8 cellular contexts compared by ENCODE assay signal in genomic region chr2:219570194-219570923, GRCh38. TPM values are rescaled to one million over a fixed set of nuclear protein-coding genes. Genes with fewer than 3 reads are reported as not detected.
DNase-seq lines count a peak whose midpoint lies in the region; ATAC-seq and TF ChIP-seq lines count a peak whose summit lies in the region.

No MANE protein-coding gene starts in this region.

- H3K4me3 Mint-ChIP-seq in activated CD8-positive, alpha-beta T cell treated with anti-CD3 and anti-CD28 coated beads for 36 hours: peak overlapping the region; percentile 47
- no peak overlapping the region for H3K4me3 Mint-ChIP-seq in activated CD8-positive, alpha-beta T cell treated with anti-CD3 and anti-CD28 coated beads, Interleukin-2, amount 10 ng/mL, durations not matched to agents 7 days and 5 days
- H3K4me3 Mint-ChIP-seq in WTC11: peak overlapping the region; percentile 73
- peak overlapping the region; percentile 75 for H3K4me3 Mint-ChIP-seq in progenitor cell of endocrine pancreas (ENCODE audit: low read depth)

- H3K9me3 Mint-ChIP-seq in activated CD8-positive, alpha-beta T cell treated with anti-CD3 and anti-CD28 coated beads for 36 hours: no peaks in the 10 kb centered on the region
- H3K9me3 Mint-ChIP-seq in activated CD8-positive, alpha-beta T cell treated with anti-CD3 and anti-CD28 coated beads, Interleukin-2, amount 10 ng/mL, durations not matched to agents 7 days and 5 days (ENCODE audit: insufficient read depth): no peaks in the 10 kb centered on the region
- H3K9me3 Mint-ChIP-seq in WTC11: no peaks in the 10 kb centered on the region
- no peaks in the 10 kb centered on the region for H3K9me3 Mint-ChIP-seq in progenitor cell of endocrine pancreas (ENCODE audit: low read depth)

- H3K27me3 Mint-ChIP-seq in activated CD8-positive, alpha-beta T cell treated with anti-CD3 and anti-CD28 coated beads for 36 hours: peaks cover 37% of the 10 kb centered on the region
- peaks cover 34% of the 10 kb centered on the region for H3K27me3 Mint-ChIP-seq in activated CD8-positive, alpha-beta T cell treated with anti-CD3 and anti-CD28 coated beads, Interleukin-2, amount 10 ng/mL, durations not matched to agents 7 days and 5 days (ENCODE audit: low read depth)
- H3K27me3 Mint-ChIP-seq in WTC11 (ENCODE audit: low read depth) (peaks cover 17% of the 10 kb centered on the region), progenitor cell of endocrine pancreas (peaks cover 5% of the 10 kb centered on the region)

- no peaks in the 10 kb centered on the region for H3K36me3 Mint-ChIP-seq in activated CD8-positive, alpha-beta T cell treated with anti-CD3 and anti-CD28 coated beads for 36 hours (ENCODE audit: low read depth)
- H3K36me3 Mint-ChIP-seq in activated CD8-positive, alpha-beta T cell treated with anti-CD3 and anti-CD28 coated beads, Interleukin-2, amount 10 ng/mL, durations not matched to agents 7 days and 5 days (ENCODE audit: low read depth): no peaks in the 10 kb centered on the region
- H3K36me3 Mint-ChIP-seq in WTC11 (peaks cover 35% of the 10 kb centered on the region), progenitor cell of endocrine pancreas (ENCODE audit: insufficient read depth) (peaks cover 15% of the 10 kb centered on the region)

- POLR2A ChIA-PET in activated CD8-positive, alpha-beta T cell treated with anti-CD3 and anti-CD28 coated beads for 36 hours (lab: Charles Lee): interaction anchor here (1.0 kb wide), 1 partner anchor 10 kb away, joined by 3 read pairs; no protein-coding TSS in a partner anchor
- POLR2A ChIA-PET in activated CD8-positive, alpha-beta T cell treated with anti-CD3 and anti-CD28 coated beads, Interleukin-2, amount 10 ng/mL, durations not matched to agents 7 days and 5 days (lab: Charles Lee): interaction anchor here (1.0 kb wide), 1 partner anchor 8 kb away, joined by 3 read pairs; no protein-coding TSS in a partner anchor
- POLR2A ChIA-PET in WTC11 (lab: Charles Lee): interaction anchor here (1.5 to 1.9 kb wide), 4 partner anchors 9 to 33 kb away, joined by 3 to 29 read pairs (median 16); partner anchors contain the start of gene STK11IP

- peak; percentile 57 for ATAC-seq in activated CD8-positive, alpha-beta T cell treated with anti-CD3 and anti-CD28 coated beads for 36 hours
- ATAC-seq in activated CD8-positive, alpha-beta T cell treated with anti-CD3 and anti-CD28 coated beads, Interleukin-2, amount 10 ng/mL, durations not matched to agents 7 days and 5 days: no peak
- ATAC-seq in WTC11 (peak; percentile 1), HG02840 (IDR thresholded peaks at IDR 0.05; ENCODE audit: low FRiP score, unreplicated experiment) (no peak)

- no peak for TF ChIP-seq CTCF in activated CD8-positive, alpha-beta T cell treated with anti-CD3 and anti-CD28 coated beads for 36 hours (IDR thresholded peaks at IDR 0.05)
- TF ChIP-seq CTCF in WTC11 (IDR thresholded peaks at IDR 0.05) (no peak), progenitor cell of endocrine pancreas (IDR thresholded peaks at IDR 0.05; ENCODE audit: unreplicated experiment) (no peak)

- no peaks in the 10 kb centered on the region for H3K4me1 Mint-ChIP-seq in activated CD8-positive, alpha-beta T cell treated with anti-CD3 and anti-CD28 coated beads for 36 hours (ENCODE audit: low read depth)
- no peaks in the 10 kb centered on the region for H3K4me1 Mint-ChIP-seq in activated CD8-positive, alpha-beta T cell treated with anti-CD3 and anti-CD28 coated beads, Interleukin-2, amount 10 ng/mL, durations not matched to agents 7 days and 5 days (ENCODE audit: low read depth)
- peaks cover 62% of the 10 kb centered on the region for H3K4me1 Mint-ChIP-seq in WTC11
- peaks cover 9% of the 10 kb centered on the region for H3K4me1 Mint-ChIP-seq in progenitor cell of endocrine pancreas (ENCODE audit: low read depth)

- H3K27ac Mint-ChIP-seq in activated CD8-positive, alpha-beta T cell treated with anti-CD3 and anti-CD28 coated beads for 36 hours: no peak overlapping the region
- H3K27ac Mint-ChIP-seq in activated CD8-positive, alpha-beta T cell treated with anti-CD3 and anti-CD28 coated beads, Interleukin-2, amount 10 ng/mL, durations not matched to agents 7 days and 5 days: no peak overlapping the region
- no peak overlapping the region for H3K27ac Mint-ChIP-seq in WTC11
- peak overlapping the region; percentile 79 for H3K27ac Mint-ChIP-seq in progenitor cell of endocrine pancreas

- no peak for DNase-seq in activated CD8-positive, alpha-beta T cell treated with anti-CD3 and anti-CD28 coated beads for 36 hours
- no peak for DNase-seq in activated CD8-positive, alpha-beta T cell treated with anti-CD3 and anti-CD28 coated beads, Interleukin-2, amount 10 ng/mL, durations not matched to agents 7 days and 5 days
- DNase-seq in WTC11 (ENCODE audit: low spot score) (peak; percentile 44), head of caudate nucleus (peak in 36 of 42 donors; percentile 13 to 80 (median 59)), progenitor cell of endocrine pancreas (ENCODE audit: low spot score, unreplicated experiment) (no peak), T-helper 9 cell (no peak)
- DNase-seq in central memory CD4-positive, alpha-beta T cell: no peak

- CTCF ChIA-PET in activated CD8-positive, alpha-beta T cell treated with anti-CD3 and anti-CD28 coated beads for 36 hours (lab: Charles Lee): interaction anchor here (0.8 to 3.1 kb wide), 4 partner anchors 10 to 29 kb away, joined by 3 to 22 read pairs (median 5); no protein-coding TSS in a partner anchor
- CTCF ChIA-PET in activated CD8-positive, alpha-beta T cell treated with anti-CD3 and anti-CD28 coated beads, Interleukin-2, amount 10 ng/mL, durations not matched to agents 7 days and 5 days (lab: Charles Lee): interaction anchor here (0.8 kb wide), 1 partner anchor 9 kb away, joined by 3 read pairs; no protein-coding TSS in a partner anchor
- CTCF ChIA-PET in WTC11 (lab: Charles Lee): interaction anchor here (0.5 to 4.8 kb wide), 8 partner anchors 9 to 75 kb away, joined by 3 to 66 read pairs (median 8); partner anchors contain the start of genes CHPF and STK11IP

- intact Hi-C loops in activated CD8-positive, alpha-beta T cell treated with anti-CD3 and anti-CD28 coated beads for 36 hours (cut with micrococcal nuclease): no loop called here
- intact Hi-C loops in head of caudate nucleus (cut with DNase I): no loop called here

TF ChIP-seq in WTC11, 78 proteins besides CTCF, POLR2A, EP300 and RAD21 (continues in another document):
- peak; percentile 68 for TF ChIP-seq IRF1 (CRISPR knock-in tag; IDR thresholded peaks at IDR 0.05)
- peak; percentile 54; the same call in 1 of the 2 replicates for TF ChIP-seq ZBTB21 (CRISPR knock-in tag; IDR thresholded peaks at IDR 0.05; ENCODE audit: borderline replicate concordance)
- peak; percentile 86 for TF ChIP-seq MYBL2 (CRISPR knock-in tag; IDR thresholded peaks at IDR 0.05)
- peak; percentile 65; the same call in 1 of the 2 replicates for TF ChIP-seq E2F4 (CRISPR knock-in tag; IDR thresholded peaks at IDR 0.05; ENCODE audit: borderline replicate concordance, low read depth)
- TF ChIP-seq GABPB1 (CRISPR knock-in tag; IDR thresholded peaks at IDR 0.05): no peak
- 0 out of 2 replicates have a peak, but pooled peaks have one; percentile 28 for TF ChIP-seq IRF2 (CRISPR knock-in tag; IDR thresholded peaks at IDR 0.05; ENCODE audit: borderline replicate concordance, low read depth)
- no peak for TF ChIP-seq NR1H2 (CRISPR knock-in tag; IDR thresholded peaks at IDR 0.05)

RNA-seq across cellular contexts. Expression of gene OBSL1, which starts 1.0 kb away (rescaled TPM):
- total RNA-seq in activated CD8-positive, alpha-beta T cell treated with anti-CD3 and anti-CD28 coated beads for 36 hours: 1 to 10 TPM; 1.3 to 1.4 TPM
- total RNA-seq in activated CD8-positive, alpha-beta T cell treated with anti-CD3 and anti-CD28 coated beads, Interleukin-2, amount 10 ng/mL, durations not matched to agents 7 days and 5 days: under 1 TPM; 0.18 to 0.45 TPM
- 159 to 221 TPM (median 213 TPM) in 3 replicates for total RNA-seq in WTC11 (2021)
- total RNA-seq in progenitor cell of endocrine pancreas: 197 and 198 TPM in 2 replicates

RNA-seq across cellular contexts. Expression of gene INHA, which starts 1.8 kb away (rescaled TPM):
- not detected for total RNA-seq in activated CD8-positive, alpha-beta T cell treated with anti-CD3 and anti-CD28 coated beads for 36 hours
- total RNA-seq in activated CD8-positive, alpha-beta T cell treated with anti-CD3 and anti-CD28 coated beads, Interleukin-2, amount 10 ng/mL, durations not matched to agents 7 days and 5 days: not detected
- total RNA-seq in WTC11 (2021) (1.1 to 1.8 TPM (median 1.4 TPM) in 3 replicates), progenitor cell of endocrine pancreas (1.5 and 1.7 TPM in 2 replicates)

RNA-seq across cellular contexts. Expression of gene TMEM198, which starts 26.5 kb away (rescaled TPM):
- total RNA-seq in activated CD8-positive, alpha-beta T cell treated with anti-CD3 and anti-CD28 coated beads for 36 hours: 1 to 10 TPM; 2.1 to 2.2 TPM
- total RNA-seq in activated CD8-positive, alpha-beta T cell treated with anti-CD3 and anti-CD28 coated beads, Interleukin-2, amount 10 ng/mL, durations not matched to agents 7 days and 5 days: under 1 TPM; 0.47 to 0.60 TPM
- total RNA-seq in WTC11 (2021) (7.1 to 8.1 TPM (median 7.3 TPM) in 3 replicates), progenitor cell of endocrine pancreas (8.2 and 9.7 TPM in 2 replicates)

RNA-seq across cellular contexts. Expression of gene CHPF, which starts 26.8 kb away (rescaled TPM):
- total RNA-seq in activated CD8-positive, alpha-beta T cell treated with anti-CD3 and anti-CD28 coated beads for 36 hours: 10 to 100 TPM; 16.6 to 18.4 TPM
- total RNA-seq in activated CD8-positive, alpha-beta T cell treated with anti-CD3 and anti-CD28 coated beads, Interleukin-2, amount 10 ng/mL, durations not matched to agents 7 days and 5 days: 1 to 10 TPM; 7.1 to 7.3 TPM
- 84.3 to 97.0 TPM (median 84.8 TPM) in 3 replicates for total RNA-seq in WTC11 (2021)
- total RNA-seq in progenitor cell of endocrine pancreas: 49.1 and 51.1 TPM in 2 replicates

RNA-seq across cellular contexts. Expression of gene STK11IP, which starts 27.3 kb away (rescaled TPM):
- 10 to 100 TPM; 26.4 to 27.5 TPM for total RNA-seq in activated CD8-positive, alpha-beta T cell treated with anti-CD3 and anti-CD28 coated beads for 36 hours
- total RNA-seq in activated CD8-positive, alpha-beta T cell treated with anti-CD3 and anti-CD28 coated beads, Interleukin-2, amount 10 ng/mL, durations not matched to agents 7 days and 5 days: 10 to 100 TPM; 30.0 to 33.1 TPM
- total RNA-seq in WTC11 (2021) (31.3 to 39.9 TPM (median 31.9 TPM) in 3 replicates), progenitor cell of endocrine pancreas (39.7 and 41.4 TPM in 2 replicates)

Comparison
In these comparisons a context has a peak if more than half of its experiments do, and no peak if none do; other contexts are left out.
1. ATAC-seq: peak in activated CD8-positive, alpha-beta T cell treated with anti-CD3 and anti-CD28 coated beads for 36 hours (single experiment) and WTC11 (single experiment); none in activated CD8-positive, alpha-beta T cell treated with anti-CD3 and anti-CD28 coated beads, Interleukin-2, amount 10 ng/mL, durations not matched to agents 7 days and 5 days (single experiment) and HG02840 (single experiment).
2. DNase-seq: peak in WTC11 (single experiment) and head of caudate nucleus (36 of 42); none in activated CD8-positive, alpha-beta T cell treated with anti-CD3 and anti-CD28 coated beads for 36 hours (single experiment), activated CD8-positive, alpha-beta T cell treated with anti-CD3 and anti-CD28 coated beads, Interleukin-2, amount 10 ng/mL, durations not matched to agents 7 days and 5 days (single experiment), progenitor cell of endocrine pancreas (single experiment), T-helper 9 cell (single experiment) and central memory CD4-positive, alpha-beta T cell (single experiment).
3. RNA of gene OBSL1, which starts 1.0 kb away (total RNA-seq): 197 to 198 TPM in progenitor cell of endocrine pancreas and 159 to 221 TPM in WTC11; 1.3 to 1.4 TPM in activated CD8-positive, alpha-beta T cell treated with anti-CD3 and anti-CD28 coated beads for 36 hours and 0.18 to 0.45 TPM in activated CD8-positive, alpha-beta T cell treated with anti-CD3 and anti-CD28 coated beads, Interleukin-2, amount 10 ng/mL, durations not matched to agents 7 days and 5 days; every median in the first group is over 10 times any median in the second.